ENCODE assay signal across 12 cellular contexts in the genomic region with DNA sequence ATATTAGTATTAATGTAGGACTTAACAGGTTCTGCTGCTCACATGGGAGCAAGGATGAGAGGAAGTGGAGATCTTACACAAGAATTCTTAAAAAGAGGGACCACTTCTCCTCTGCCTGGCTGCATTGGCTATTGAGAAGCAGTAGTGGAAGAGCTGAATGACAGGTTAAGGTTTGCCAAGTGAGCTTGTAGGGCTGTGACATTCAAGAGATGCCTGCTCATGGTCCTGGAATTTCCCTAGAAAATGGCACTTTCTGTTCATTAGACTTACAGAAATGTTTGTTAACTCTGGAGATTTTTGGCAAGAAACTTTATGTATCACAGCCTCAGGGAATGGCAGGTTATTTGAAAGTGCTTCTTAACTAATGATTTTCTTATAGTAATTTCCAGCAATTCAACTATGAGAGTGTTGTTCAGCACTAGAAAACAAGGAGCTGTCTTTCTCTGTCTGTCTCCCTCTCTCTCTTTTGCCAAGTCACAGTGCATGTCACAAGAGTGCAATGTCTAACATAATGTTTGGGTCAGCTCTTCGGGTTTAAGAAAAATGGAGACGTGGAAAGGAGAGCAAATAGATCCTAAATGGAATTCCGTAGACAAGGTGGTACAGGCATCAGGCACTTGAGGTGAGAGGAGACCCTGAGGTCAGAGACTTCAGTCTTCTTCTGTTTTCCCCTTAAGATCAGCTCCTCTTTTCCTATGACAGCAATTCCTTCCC. TPM values are rescaled to one million over a fixed set of nuclear protein-coding genes. Genes with fewer than 3 reads are reported as not detected.
DNase-seq lines count a peak whose midpoint lies in the region; ATAC-seq and TF ChIP-seq lines count a peak whose summit lies in the region.
"Had no signal": no experiment of that assay in that cellular context is flagged by ENCODE, and none has a peak within 500 bp of the region (broad histone marks: within the 10 kb centered on the region; RNA-seq: fewer than 3 reads in every experiment).

No MANE protein-coding gene starts in this region.

- H3K4me3 ChIP-seq in GM23248 = no peak overlapping the region
- H3K4me3 ChIP-seq in ascending aorta = peak overlapping the region in 1 of 2 donors; percentile 38
- no peak overlapping the region for H3K4me3 ChIP-seq in adrenal gland
- H3K4me3 ChIP-seq: esophagus squamous epithelium had no signal

- peaks cover 22% of the 10 kb centered on the region for H3K4me1 ChIP-seq in GM23248 (ENCODE audit: insufficient read depth)
- peaks cover 3% of the 10 kb centered on the region in 2 donors for H3K4me1 ChIP-seq in ascending aorta
- H3K4me1 ChIP-seq in adrenal gland (replicated peaks in 1 of 2) = peaks cover 0 to 9% of the 10 kb centered on the region in 2 donors

- ATAC-seq in stimulated activated memory B cell treated with anti-CD40 and anti-IgM and Interleukin-4, amounts not matched to agents 10 μg/mL and 1 μg/mL and 100 μg/mL, for 72 hours = no peak
- ATAC-seq: Panc1 had no signal

- TF ChIP-seq CTCF in ascending aorta (IDR thresholded peaks at IDR 0.05) (no peak), adrenal gland (IDR thresholded peaks at IDR 0.05) (no peak)

- H3K27ac ChIP-seq in GM23248 (peak overlapping the region; percentile 45), ascending aorta (peak overlapping the region; percentile 45 to 79), adrenal gland (no peak overlapping the region)

- H3F3A ChIP-seq in GM23248 (ENCODE audit: insufficient read depth) = peaks cover 12% of the 10 kb centered on the region; the same call in 1 of the 2 replicates

- no peaks in the 10 kb centered on the region for H3K9me2 ChIP-seq in GM23248 (ENCODE audit: insufficient read depth)

- in situ Hi-C loops in GM23248 (cut with MboI) = loop anchor here (10.0 kb wide), 1 partner anchor 329 kb away; no protein-coding TSS in a partner anchor

- H3K36me3 ChIP-seq in GM23248 (ENCODE audit: low read depth) (peaks cover 2% of the 10 kb centered on the region; the same call in 1 of the 2 replicates), ascending aorta (peaks cover 18 to 32% of the 10 kb centered on the region in 2 donors), adrenal gland (replicated peaks in 1 of 2) (peaks cover 0 to 10% of the 10 kb centered on the region in 2 donors)

- no peaks in the 10 kb centered on the region for H3K27me3 ChIP-seq in GM23248 (replicated peaks; ENCODE audit: insufficient read depth)
- H3K27me3 ChIP-seq in ascending aorta = no peaks in the 10 kb centered on the region
- H3K27me3 ChIP-seq in adrenal gland = no peaks in the 10 kb centered on the region
- H3K27me3 ChIP-seq: esophagus squamous epithelium had no signal

- H3K4me2 ChIP-seq in GM23248 (ENCODE audit: unreplicated experiment) = peak overlapping the region; percentile 31

- peak overlapping the region; percentile 72; the same call in 1 of the 2 replicates for H2AFZ ChIP-seq in GM23248

- 6% methylated on average over 3 of the region's 3 CpGs for WGBS in GM23248 (ENCODE audit: low coverage in 1 of 2, low lambda C conversion rate in 2 of 2, missing lambda C conversion rate in 2 of 2), 2 experiments
- WGBS in adrenal gland, 4 donors = 62 to 66% (median 64%) methylated on average over 3 of the region's 3 CpGs

- H3K79me2 ChIP-seq in GM23248 (ENCODE audit: insufficient read depth) = no peaks in the 10 kb centered on the region

- H3K4me3 Mint-ChIP-seq in stimulated activated memory B cell treated with anti-CD40 and anti-IgM and Interleukin-4, amounts not matched to agents 10 μg/mL and 1 μg/mL and 100 μg/mL, for 72 hours = no peak overlapping the region

- H3K9ac ChIP-seq in GM23248 = peak overlapping the region; percentile 39

- DNase-seq in GM23248 (peak; percentile 63), ascending aorta (ENCODE audit: low spot score in 2 of 2) (no peak), foreskin melanocyte (peak; percentile 17), adrenal gland (no peak), DMS 273 (lab: John Stamatoyannopoulos, UW; ENCODE audit: unreplicated experiment) (no peak)
- no peak for DNase-seq in stimulated activated CD4-positive, alpha-beta T cell treated with anti-CD3 and anti-CD28 coated beads, Interleukin-2, amount 100 ng/mL, for 24 hours
- DNase-seq: activated CD8-positive, alpha-beta memory T cell treated with anti-CD3 and anti-CD28 coated beads, Interleukin-2, amount 50 U/mL, for 4 hours; DMS79; esophagus squamous epithelium; stimulated activated naive CD4-positive, alpha-beta T cell had no signal

- no peaks in the 10 kb centered on the region for H3K4me1 Mint-ChIP-seq in stimulated activated memory B cell treated with anti-CD40 and anti-IgM and Interleukin-4, amounts not matched to agents 10 μg/mL and 1 μg/mL and 100 μg/mL, for 72 hours

- intact Hi-C loops in ascending aorta (cut with DNase I) = loop anchor here (1.0 to 5.0 kb wide), 4 partner anchors 61 to 318 kb away; no protein-coding TSS in a partner anchor
- intact Hi-C loops in adrenal gland (cut with DNase I) = loop anchor here (5.0 to 10.0 kb wide), 3 partner anchors 109 to 319 kb away; no protein-coding TSS in a partner anchor

- H3K27ac Mint-ChIP-seq in stimulated activated memory B cell treated with anti-CD40 and anti-IgM and Interleukin-4, amounts not matched to agents 10 μg/mL and 1 μg/mL and 100 μg/mL, for 72 hours = peak overlapping the region; percentile 50

- no peaks in the 10 kb centered on the region for H3K9me3 Mint-ChIP-seq in stimulated activated memory B cell treated with anti-CD40 and anti-IgM and Interleukin-4, amounts not matched to agents 10 μg/mL and 1 μg/mL and 100 μg/mL, for 72 hours

- no peaks in the 10 kb centered on the region for H3K27me3 Mint-ChIP-seq in stimulated activated memory B cell treated with anti-CD40 and anti-IgM and Interleukin-4, amounts not matched to agents 10 μg/mL and 1 μg/mL and 100 μg/mL, for 72 hours

- TF ChIP-seq POLR2A in adrenal gland (IDR thresholded peaks at IDR 0.05) = no peak

- H4K20me1 ChIP-seq in GM23248 (ENCODE audit: insufficient read depth) = no peaks in the 10 kb centered on the region

- peaks cover 79% of the 10 kb centered on the region for H3K36me3 Mint-ChIP-seq in stimulated activated memory B cell treated with anti-CD40 and anti-IgM and Interleukin-4, amounts not matched to agents 10 μg/mL and 1 μg/mL and 100 μg/mL, for 72 hours

- H3K9me3 ChIP-seq in GM23248 (ENCODE audit: low read depth) = no peaks in the 10 kb centered on the region
- no peaks in the 10 kb centered on the region for H3K9me3 ChIP-seq in ascending aorta
- no peaks in the 10 kb centered on the region for H3K9me3 ChIP-seq in adrenal gland (replicated peaks in 1 of 3)
- H3K9me3 ChIP-seq: esophagus squamous epithelium had no signal

RNA-seq across cellular contexts. Expression of a gene that starts 8.3 kb away (rescaled TPM):
- 0.89 and 8.8 TPM in 2 replicates for total RNA-seq in GM23248 (2014; rRNA removed; shearing (Covaris generic))
- polyA plus RNA-seq in GM23248 (2016; fragmentation: Nextera tagmentation; extraction: Ambion mirVana) (5.2 and 6.7 TPM in 2 replicates), adrenal gland (10 to 100 TPM; 13.2 to 57.6 (median 24.9) TPM)
- total RNA-seq in ascending aorta (9.6 TPM), adrenal gland (10 to 100 TPM in 6 of 8 donors, 1 to 10 TPM in 2; 5.0 to 38.0 (median 12.9) TPM)

Comparison
In these comparisons a context has a peak if more than half of its experiments do, and no peak if none do; other contexts are left out.
1. DNase-seq: peak in GM23248 (single experiment) and foreskin melanocyte (single experiment); none in ascending aorta (0 of 2), stimulated activated CD4-positive, alpha-beta T cell treated with anti-CD3 and anti-CD28 coated beads, Interleukin-2, amount 100 ng/mL, for 24 hours (0 of 2), adrenal gland (0 of 7) and DMS 273 (single experiment).
2. H3K27ac ChIP-seq: peak in GM23248 (single experiment) and ascending aorta (2 of 2); none in adrenal gland (0 of 5).